Comparison of ENCODE assay signal across 9 cellular contexts in the genomic region with DNA sequence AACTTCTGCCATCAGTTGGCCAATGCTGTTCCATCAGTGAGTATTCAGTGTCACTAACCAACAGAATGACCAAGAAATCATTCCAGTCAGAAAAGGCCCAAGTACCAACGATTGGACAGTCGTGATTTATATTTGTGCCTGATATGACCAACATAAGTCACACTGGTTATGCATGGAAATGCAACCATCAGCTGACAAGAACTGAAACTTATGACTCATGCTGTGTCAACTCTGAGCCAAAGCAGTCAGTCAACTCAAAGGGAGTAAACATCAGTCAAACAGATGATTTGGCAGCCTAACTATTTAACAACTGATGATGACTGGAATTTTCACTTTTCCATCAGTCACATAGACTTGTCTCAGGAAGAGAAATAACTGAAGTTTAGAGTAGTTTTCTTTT.
DNase-seq lines count a peak whose midpoint lies in the region; ATAC-seq, FAIRE-seq and TF ChIP-seq lines count a peak whose summit lies in the region.
"Had no signal": no experiment of that assay in that cellular context is flagged by ENCODE, and none has a peak within 500 bp of the region (broad histone marks: within the 10 kb centered on the region; RNA-seq: fewer than 3 reads in every experiment).

No MANE protein-coding gene starts in this region.

- peak; percentile 86 for FAIRE-seq in GM19239 (lab: Jason Lieb, UNC)

- no peak overlapping the region for H3K4me3 ChIP-seq in retinal pigment epithelial cell (ENCODE audit: low read length)

- peaks cover 55% of the 10 kb centered on the region for H3K27me3 Mint-ChIP-seq in activated T-cell treated with anti-CD3 and anti-CD28 coated beads, Interleukin-2, amount 50 U/mL, for 72 hours (ENCODE audit: low read depth)

- H3K4me1 Mint-ChIP-seq in activated T-cell treated with anti-CD3 and anti-CD28 coated beads, Interleukin-2, amount 50 U/mL, for 72 hours (ENCODE audit: low read depth) = peaks cover 8% of the 10 kb centered on the region

- DNase-seq in CD1c-positive myeloid dendritic cell (ENCODE audit: extremely low spot score) = peak; percentile 88
- no peak for DNase-seq in GM19239 (ENCODE audit: insufficient read length, low spot score)
- DNase-seq in activated T-cell treated with anti-CD3 and anti-CD28 coated beads, Interleukin-2, amount 50 U/mL, for 72 hours = peak; percentile 51 to 67
- peak; percentile 66 for DNase-seq in retinal pigment epithelial cell (ENCODE audit: low read depth)
- DNase-seq in occipital lobe (lab: John Stamatoyannopoulos, UW) = no peak
- DNase-seq in NK-92 treated with Interleukin-12 subunit alpha and Interleukin-12 subunit beta, amount 100 ng/mL, for 24 hours (lab: John Stamatoyannopoulos, UW) = no peak
- no peak for DNase-seq in NCI-H2171 (lab: John Stamatoyannopoulos, UW)

- no peaks in the 10 kb centered on the region for H3K36me3 Mint-ChIP-seq in activated T-cell treated with anti-CD3 and anti-CD28 coated beads, Interleukin-2, amount 50 U/mL, for 72 hours (ENCODE audit: insufficient read depth in 2 of 2)
- H3K36me3 Mint-ChIP-seq: activated naive CD4-positive, alpha-beta T cell treated with anti-CD3 and anti-CD28 coated beads, Interleukin-2, amount 50 U/mL, for 24 hours had no signal

- no peak for TF ChIP-seq CTCF in retinal pigment epithelial cell (conservative IDR thresholded peaks at IDR 0.05; ENCODE audit: low read depth, low read length)

- H3K9me3 Mint-ChIP-seq in activated T-cell treated with anti-CD3 and anti-CD28 coated beads, Interleukin-2, amount 50 U/mL, for 72 hours = no peaks in the 10 kb centered on the region
- H3K9me3 Mint-ChIP-seq: activated naive CD4-positive, alpha-beta T cell treated with anti-CD3 and anti-CD28 coated beads, Interleukin-2, amount 50 U/mL, for 24 hours had no signal

- peak overlapping the region; percentile 25 for H3K27ac Mint-ChIP-seq in activated T-cell treated with anti-CD3 and anti-CD28 coated beads, Interleukin-2, amount 50 U/mL, for 72 hours
- H3K27ac Mint-ChIP-seq: activated naive CD4-positive, alpha-beta T cell treated with anti-CD3 and anti-CD28 coated beads, Interleukin-2, amount 50 U/mL, for 24 hours had no signal

- no peak overlapping the region for H3K4me3 Mint-ChIP-seq in activated T-cell treated with anti-CD3 and anti-CD28 coated beads, Interleukin-2, amount 50 U/mL, for 72 hours
- H3K4me3 Mint-ChIP-seq: activated naive CD4-positive, alpha-beta T cell treated with anti-CD3 and anti-CD28 coated beads, Interleukin-2, amount 50 U/mL, for 24 hours had no signal

- peak; percentile 95 for ATAC-seq in HG03159 (IDR thresholded peaks at IDR 0.05; ENCODE audit: unreplicated experiment)
- peak; percentile 99 for ATAC-seq in activated T-cell treated with anti-CD3 and anti-CD28 coated beads, Interleukin-2, amount 50 U/mL, for 72 hours (replicated peaks in 1 of 2)

Comparison
In these comparisons a context has a peak if more than half of its experiments do, and no peak if none do; other contexts are left out.
1. DNase-seq: peak in CD1c-positive myeloid dendritic cell (single experiment), activated T-cell treated with anti-CD3 and anti-CD28 coated beads, Interleukin-2, amount 50 U/mL, for 72 hours (2 of 2) and retinal pigment epithelial cell (single experiment); none in GM19239 (single experiment), occipital lobe (single experiment), NK-92 treated with Interleukin-12 subunit alpha and Interleukin-12 subunit beta, amount 100 ng/mL, for 24 hours (single experiment) and NCI-H2171 (single experiment).